In the genomic region with DNA sequence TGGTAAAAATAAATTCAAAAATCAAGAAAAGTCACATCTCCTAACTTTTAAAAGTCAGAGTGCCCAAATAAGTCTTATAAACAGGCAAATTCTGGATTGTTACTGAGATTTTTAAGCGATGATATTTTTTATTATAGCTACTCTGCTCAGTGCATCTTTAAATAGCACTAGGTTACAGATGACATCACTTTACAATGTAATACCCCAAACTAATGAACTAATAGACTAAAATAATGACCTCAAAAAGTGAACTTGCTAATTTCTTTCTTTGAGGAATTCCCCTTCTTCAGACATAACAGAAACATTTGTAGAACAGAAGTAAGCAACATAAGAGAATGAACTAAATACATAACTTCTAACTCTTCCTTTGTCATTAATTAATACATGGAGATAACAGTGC, we compare ENCODE assay signal across 23 cellular contexts. TPM values are rescaled to one million over a fixed set of nuclear protein-coding genes. Genes with fewer than 3 reads are reported as not detected.
DNase-seq lines count a peak whose midpoint lies in the region; ATAC-seq, FAIRE-seq and TF ChIP-seq lines count a peak whose summit lies in the region.
"Had no signal": no experiment of that assay in that cellular context is flagged by ENCODE, and none has a peak within 500 bp of the region (broad histone marks: within the 10 kb centered on the region; RNA-seq: fewer than 3 reads in every experiment).

No MANE protein-coding gene starts in this region.

- TF ChIP-seq RAD21 in A549 (conservative IDR thresholded peaks at IDR 0.05 in 1 of 2, IDR thresholded peaks at IDR 0.05 in 1 of 2) (no peak), GM12878 (IDR thresholded peaks at IDR 0.05; ENCODE audit: insufficient read depth, low read depth, low read length) (no peak)

- FAIRE-seq in A549 (lab: Jason Lieb, UNC) (peak; percentile 28), GM12878 (lab: Jason Lieb, UNC) (no peak)
- FAIRE-seq: GM12892, GM18507 had no signal

- no peak for TF ChIP-seq POLR2A in A549 (IDR thresholded peaks at IDR 0.05; ENCODE audit: low read length)
- no peak for TF ChIP-seq POLR2A in GM12878 (IDR thresholded peaks at IDR 0.05; ENCODE audit: low read depth, low read length)

- peaks cover 65% of the 10 kb centered on the region for H3K36me3 Mint-ChIP-seq in stimulated activated memory B cell treated with anti-CD40 and anti-IgM and Interleukin-4, amounts not matched to agents 10 μg/mL and 1 μg/mL and 100 μg/mL, for 72 hours
- H3K36me3 Mint-ChIP-seq in chondrocyte (ENCODE audit: low read depth) (peaks cover 39% of the 10 kb centered on the region), progenitor cell of endocrine pancreas (ENCODE audit: insufficient read depth) (peaks cover 30% of the 10 kb centered on the region)

- H3K4me3 Mint-ChIP-seq in stimulated activated memory B cell treated with anti-CD40 and anti-IgM and Interleukin-4, amounts not matched to agents 10 μg/mL and 1 μg/mL and 100 μg/mL, for 72 hours: no peak overlapping the region
- H3K4me3 Mint-ChIP-seq in chondrocyte (ENCODE audit: unreplicated experiment): no peak overlapping the region
- no peak overlapping the region for H3K4me3 Mint-ChIP-seq in progenitor cell of endocrine pancreas (ENCODE audit: low read depth)
- H3K4me3 Mint-ChIP-seq: CD4-positive, alpha-beta T cell; CD8-positive, alpha-beta T cell had no signal

- H3K27ac ChIP-seq in A549 (no peak overlapping the region), HEK293 (ENCODE audit: extremely low read depth, low read depth, low read length) (no peak overlapping the region), GM12878 (ENCODE audit: control insufficient read depth, insufficient read depth) (no peak overlapping the region)
- H3K27ac ChIP-seq: 22Rv1; BLaER1 treated with 17β-estradiol and CSF1 and Interleukin-3, amounts not matched to agents 10 nM and 100 nM; C4-2B had no signal

- TF ChIP-seq CTCF in A549 (IDR thresholded peaks at IDR 0.05): no peak
- no peak for TF ChIP-seq CTCF in HEK293 (tag by site-specific recombination; IDR thresholded peaks at IDR 0.05)
- TF ChIP-seq CTCF in GM12878 (IDR thresholded peaks at IDR 0.05 in 2 of 3, conservative IDR thresholded peaks at IDR 0.05 in 1 of 3; ENCODE audit: control insufficient read depth in 2 of 3, extremely low read depth in 1 of 3, insufficient read depth in 1 of 3, low read depth in 3 of 3, low read length in 3 of 3): no peak
- no peak for TF ChIP-seq CTCF in chondrocyte (IDR thresholded peaks at IDR 0.05)
- no peak for TF ChIP-seq CTCF in progenitor cell of endocrine pancreas (IDR thresholded peaks at IDR 0.05; ENCODE audit: unreplicated experiment)

- RAD21 ChIA-PET in GM12878 (lab: Charles Lee; ENCODE audit: unreplicated experiment): no interaction called here

- in situ Hi-C loops in GM12878 (cut with MboI): no loop called here

- intact Hi-C loops in GM12878 (cut with micrococcal nuclease; ENCODE audit: unreplicated experiment): no loop called here

- ATAC-seq in A549 (no peak), GM12878 (no peak), HG03469 (IDR thresholded peaks at IDR 0.05; ENCODE audit: unreplicated experiment) (no peak)
- no peak for ATAC-seq in stimulated activated memory B cell treated with anti-CD40 and anti-IgM and Interleukin-4, amounts not matched to agents 10 μg/mL and 1 μg/mL and 100 μg/mL, for 72 hours
- ATAC-seq: CD8-positive, alpha-beta T cell had no signal

- H3K36me3 ChIP-seq in HEK293 (ENCODE audit: control insufficient read depth in 2 of 2, insufficient read depth in 1 of 2, low read length in 2 of 2): peaks cover 87 to 96% of the 10 kb centered on the region in 2 experiments
- H3K36me3 ChIP-seq in GM12878 (ENCODE audit: control insufficient read depth in 2 of 2, insufficient read depth in 2 of 2, low read length in 1 of 2): peaks cover 9 to 27% of the 10 kb centered on the region in 2 experiments

- H3K4me1 ChIP-seq in A549: no peaks in the 10 kb centered on the region
- no peaks in the 10 kb centered on the region for H3K4me1 ChIP-seq in HEK293 (ENCODE audit: control insufficient read depth, insufficient read depth, low read length)
- H3K4me1 ChIP-seq in GM12878 (ENCODE audit: control insufficient read depth, insufficient read depth, low read length): no peaks in the 10 kb centered on the region
- H3K4me1 ChIP-seq: BLaER1 treated with 17β-estradiol and CSF1 and Interleukin-3, amounts not matched to agents 10 nM and 100 nM; Caco-2 had no signal

- SMC1A ChIA-PET in GM12878 (lab: Charles Lee; ENCODE audit: uncharacterized antibody, unreplicated experiment): interaction anchor here (1.2 to 2.3 kb wide), 3 partner anchors 10 to 15 kb away, joined by 3 to 13 read pairs (median 4); no protein-coding TSS in a partner anchor

- H2AFZ ChIP-seq in GM12878 (ENCODE audit: control insufficient read depth, low read depth, low read length): no peak overlapping the region

- H3K4me3 ChIP-seq in A549: no peak overlapping the region
- H3K4me3 ChIP-seq in HEK293 (ENCODE audit: low read depth, low read length): no peak overlapping the region
- H3K4me3 ChIP-seq in GM12878: no peak overlapping the region
- H3K4me3 ChIP-seq: BLaER1 treated with 17β-estradiol and CSF1 and Interleukin-3, amounts not matched to agents 10 nM and 100 nM had no signal

- H3K27me3 ChIP-seq in GM12878 (replicated peaks in 1 of 2; ENCODE audit: control insufficient read depth in 2 of 2, insufficient read depth in 2 of 2, low read length in 1 of 2): no peaks in the 10 kb centered on the region
- H3K27me3 ChIP-seq: BLaER1 treated with 17β-estradiol and CSF1 and Interleukin-3, amounts not matched to agents 10 nM and 100 nM had no signal

- no TSS peak for BruUV-seq in GM12878 (replicated peaks; lab: Mats Ljungman, UMichigan)

- H3K79me2 ChIP-seq in GM12878 (ENCODE audit: control insufficient read depth, insufficient read depth, low read length): no peaks in the 10 kb centered on the region

- H4K20me1 ChIP-seq in GM12878 (ENCODE audit: control insufficient read depth, insufficient read depth): no peaks in the 10 kb centered on the region; the same call in 1 of the 2 replicates

- no peaks in the 10 kb centered on the region for H3K9me3 ChIP-seq in A549
- no peaks in the 10 kb centered on the region for H3K9me3 ChIP-seq in HEK293 (ENCODE audit: control insufficient read depth, insufficient read depth, low read depth, low read length)
- no peaks in the 10 kb centered on the region for H3K9me3 ChIP-seq in GM12878 (replicated peaks; ENCODE audit: control insufficient read depth, insufficient read depth, low read length)
- H3K9me3 ChIP-seq: BLaER1 treated with 17β-estradiol and CSF1 and Interleukin-3, amounts not matched to agents 10 nM and 100 nM; Caco-2 had no signal

- TF ChIP-seq EP300 in A549 (IDR thresholded peaks at IDR 0.05) (no peak), GM12878 (IDR thresholded peaks at IDR 0.05; ENCODE audit: borderline replicate concordance in 1 of 2, control insufficient read depth in 1 of 2, low read depth in 2 of 2, low read length in 2 of 2) (no peak)

- H3K4me2 ChIP-seq in A549 (no peak overlapping the region), GM12878 (ENCODE audit: control insufficient read depth, insufficient read depth) (no peak overlapping the region)
- H3K4me2 ChIP-seq: BLaER1 treated with 17β-estradiol and CSF1 and Interleukin-3, amounts not matched to agents 10 nM and 100 nM had no signal

- H3K9me3 Mint-ChIP-seq in stimulated activated memory B cell treated with anti-CD40 and anti-IgM and Interleukin-4, amounts not matched to agents 10 μg/mL and 1 μg/mL and 100 μg/mL, for 72 hours: no peaks in the 10 kb centered on the region
- no peaks in the 10 kb centered on the region for H3K9me3 Mint-ChIP-seq in chondrocyte (ENCODE audit: low read depth)
- no peaks in the 10 kb centered on the region for H3K9me3 Mint-ChIP-seq in progenitor cell of endocrine pancreas (ENCODE audit: low read depth)
- H3K9me3 Mint-ChIP-seq: CD4-positive, alpha-beta T cell; CD8-positive, alpha-beta T cell had no signal

- H3K27me3 Mint-ChIP-seq in stimulated activated memory B cell treated with anti-CD40 and anti-IgM and Interleukin-4, amounts not matched to agents 10 μg/mL and 1 μg/mL and 100 μg/mL, for 72 hours: no peaks in the 10 kb centered on the region
- H3K27me3 Mint-ChIP-seq in chondrocyte (ENCODE audit: low read depth): no peaks in the 10 kb centered on the region
- no peaks in the 10 kb centered on the region for H3K27me3 Mint-ChIP-seq in progenitor cell of endocrine pancreas
- H3K27me3 Mint-ChIP-seq: CD4-positive, alpha-beta T cell had no signal

- H3K9ac ChIP-seq in GM12878 (ENCODE audit: control insufficient read depth, insufficient read depth, low read length): no peak overlapping the region
- H3K9ac ChIP-seq: BLaER1 treated with 17β-estradiol and CSF1 and Interleukin-3, amounts not matched to agents 10 nM and 100 nM had no signal

- CTCF ChIA-PET in A549 (lab: Yijun Ruan, JAX): interaction anchor here (1.4 to 4.8 kb wide), 2 partner anchors 14 to 16 kb away, joined by 5 to 34 read pairs; no protein-coding TSS in a partner anchor
- CTCF ChIA-PET in HEK293 (lab: Yijun Ruan, JAX): interaction anchor here (1.4 to 2.9 kb wide), 3 partner anchors 15 to 209 kb away, joined by 3 to 27 read pairs (median 16); no protein-coding TSS in a partner anchor
- CTCF ChIA-PET in GM12878 (lab: Yijun Ruan, JAX): interaction anchor here (1.5 to 3.6 kb wide), 4 partner anchors 9 to 210 kb away, joined by 4 to 19 read pairs (median 8); no protein-coding TSS in a partner anchor

- DNase-seq in A549 (ENCODE audit: low read depth in 1 of 2, low spot score in 1 of 2) (no peak), GM12878 (ENCODE audit: low read depth, low spot score) (no peak), chondrocyte (ENCODE audit: low spot score) (no peak), progenitor cell of endocrine pancreas (ENCODE audit: low spot score, unreplicated experiment) (no peak)
- DNase-seq in activated T-cell treated with anti-CD3 and anti-CD28 coated beads, Interleukin-2, amount 50 U/mL, for 1 hour: no peak
- DNase-seq: ACHN; Caco-2; Calu3; CD4-positive, alpha-beta T cell; CD8-positive, alpha-beta T cell; DMS79 treated with DMSO at 0.1 percent for 48 hours; GF-D8 had no signal

- 89% methylated on average over 1 of the region's 1 CpG for WGBS in A549 (ENCODE audit: missing lambda C conversion rate)
- 100% methylated on average over 1 of the region's 1 CpG for WGBS in GM12878 (ENCODE audit: insufficient coverage, insufficient replicate concordance, low lambda C conversion rate, missing lambda C conversion rate)

- POLR2A ChIA-PET in A549 (lab: Yijun Ruan, JAX) (no interaction called here), HEK293 (lab: Yijun Ruan, JAX) (interaction anchor here (0.6 kb wide), 1 partner anchor 20 kb away, joined by 5 read pairs; no protein-coding TSS in a partner anchor), GM12878 (lab: Charles Lee) (no interaction called here)

- H3K4me1 Mint-ChIP-seq in stimulated activated memory B cell treated with anti-CD40 and anti-IgM and Interleukin-4, amounts not matched to agents 10 μg/mL and 1 μg/mL and 100 μg/mL, for 72 hours: peaks cover 6% of the 10 kb centered on the region
- H3K4me1 Mint-ChIP-seq in chondrocyte (ENCODE audit: low read depth) (no peaks in the 10 kb centered on the region), progenitor cell of endocrine pancreas (ENCODE audit: low read depth) (peaks cover 7% of the 10 kb centered on the region)

- H3K27ac Mint-ChIP-seq in stimulated activated memory B cell treated with anti-CD40 and anti-IgM and Interleukin-4, amounts not matched to agents 10 μg/mL and 1 μg/mL and 100 μg/mL, for 72 hours: peak overlapping the region; percentile 21
- H3K27ac Mint-ChIP-seq in chondrocyte (ENCODE audit: unreplicated experiment): no peak overlapping the region
- H3K27ac Mint-ChIP-seq in progenitor cell of endocrine pancreas: no peak overlapping the region
- H3K27ac Mint-ChIP-seq: CD4-positive, alpha-beta T cell; CD8-positive, alpha-beta T cell had no signal

RNA-seq across cellular contexts. Expression of gene ACTA1, which starts 33.0 kb away (rescaled TPM):
- polyA plus RNA-seq in A549 (2011; rRNA removed): 0.08 and 0.16 TPM in 2 replicates
- 0.43 and 0.46 TPM in 2 replicates for polyA plus RNA-seq in A549 (2012; cell fraction: cytosol; rRNA removed)
- 2.6 and 4.0 TPM in 2 replicates for polyA plus RNA-seq in A549 (2012; cell fraction: nucleus; rRNA removed)
- 0.16 to 0.25 TPM (median 0.24 TPM) in 3 replicates for polyA plus RNA-seq in A549 (2017; fragmentation: RNase III; extraction: RNeasy Plus Mini Kit Qiagen cat#74134 plus additional on column Dnase treatment)
- polyA minus RNA-seq in A549 (2011; rRNA and poly(A)+ RNA removed): not detected in 2 replicates
- total RNA-seq in GM12878 (2013; cell fraction: nucleolus; rRNA removed): not detected in 2 replicates
- total RNA-seq in GM12878 (2014; rRNA removed): not detected in 2 replicates
- not detected in 2 replicates for total RNA-seq in GM12878 (2014; rRNA removed; fragmentation: Illumina TruSeq; extraction: Trizol)
- not detected in 2 replicates for total RNA-seq in GM12878 (2021)
- polyA plus RNA-seq in GM12878 (2011; ENCODE audit: low read depth): not detected
- 0.05 TPM in 1 of 2 replicates, not detected in the other for polyA plus RNA-seq in GM12878 (2011; rRNA removed)
- 0.10 and 0.12 TPM in 2 replicates for polyA plus RNA-seq in GM12878 (2011; cell fraction: cytosol; rRNA removed)
- polyA plus RNA-seq in GM12878 (2011; cell fraction: nucleus; rRNA removed): 0.36 and 0.80 TPM in 2 replicates
- polyA plus RNA-seq in GM12878 (2012): not detected in 2 replicates
- polyA plus RNA-seq in GM12878 (2014; fragmentation: Illumina TruSeq; extraction: Trizol): not detected in 2 replicates
- not detected for polyA plus RNA-seq in GM12878 (2014; fragmentation: Nextera tagmentation; extraction: Ambion mirVana)
- 0.35 TPM in 1 of 2 replicates, not detected in the other for polyA plus RNA-seq in GM12878 (2014; rRNA removed)
- polyA plus RNA-seq in GM12878 (2016; fragmentation: Nextera tagmentation; extraction: Ambion mirVana): under 1 TPM in 1 of 2 experiments, not detected in 1; 0.12 TPM
- 0.15 TPM in 1 of 2 replicates, not detected in the other for polyA minus RNA-seq in GM12878 (2011; rRNA and poly(A)+ RNA removed)
- polyA minus RNA-seq in GM12878 (2011; cell fraction: cytosol; rRNA and poly(A)+ RNA removed): not detected in 2 replicates
- polyA minus RNA-seq in GM12878 (2011; cell fraction: nucleus; rRNA and poly(A)+ RNA removed): not detected in 2 replicates
- total RNA-seq in chondrocyte: 0.27 to 3.6 TPM (median 3.5 TPM) in 3 replicates
- total RNA-seq in progenitor cell of endocrine pancreas: 1.8 and 2.5 TPM in 2 replicates
- total RNA-seq: A172; A673; CD4-positive, alpha-beta T cell; CD8-positive, alpha-beta T cell had no signal
- polyA plus RNA-seq: AG04450 had no signal

RNA-seq across cellular contexts. Expression of gene NUP133, which starts 41.3 kb away (rescaled TPM):
- polyA plus RNA-seq in A549 (2011; rRNA removed) (43.2 and 45.9 TPM in 2 replicates), A549 (2017; fragmentation: RNase III; extraction: RNeasy Plus Mini Kit Qiagen cat#74134 plus additional on column Dnase treatment) (19.7 to 20.6 TPM (median 19.8 TPM) in 3 replicates), GM12878 (2011; rRNA removed) (24.2 and 26.9 TPM in 2 replicates), GM12878 (2014; fragmentation: Illumina TruSeq; extraction: Trizol) (24.1 and 35.4 TPM in 2 replicates), GM12878 (2014; fragmentation: Nextera tagmentation; extraction: Ambion mirVana) (10 to 100 TPM; 10.9 to 24.3 TPM), GM12878 (2014; rRNA removed) (26.7 and 31.6 TPM in 2 replicates), GM12878 (2016; fragmentation: Nextera tagmentation; extraction: Ambion mirVana) (10 to 100 TPM; 26.9 to 34.5 TPM)
- polyA plus RNA-seq in A549 (2012; cell fraction: cytosol; rRNA removed): 9.5 and 17.0 TPM in 2 replicates
- 13.1 and 14.9 TPM in 2 replicates for polyA plus RNA-seq in A549 (2012; cell fraction: nucleus; rRNA removed)
- polyA minus RNA-seq in A549 (2011; rRNA and poly(A)+ RNA removed): 31.2 and 33.7 TPM in 2 replicates
- total RNA-seq in GM12878 (2013; cell fraction: nucleolus; rRNA removed): 56.9 and 60.2 TPM in 2 replicates
- total RNA-seq in GM12878 (2014; rRNA removed) (32.1 and 33.4 TPM in 2 replicates), GM12878 (2014; rRNA removed; fragmentation: Illumina TruSeq; extraction: Trizol) (33.1 and 36.4 TPM in 2 replicates), GM12878 (2021) (45.4 and 46.0 TPM in 2 replicates), chondrocyte (30.7 to 37.0 TPM (median 31.0 TPM) in 3 replicates), progenitor cell of endocrine pancreas (53.5 and 54.6 TPM in 2 replicates)
- 8.3 TPM for polyA plus RNA-seq in GM12878 (2011; ENCODE audit: low read depth)
- 12.1 and 15.0 TPM in 2 replicates for polyA plus RNA-seq in GM12878 (2011; cell fraction: cytosol; rRNA removed)
- polyA plus RNA-seq in GM12878 (2011; cell fraction: nucleus; rRNA removed): 28.2 and 37.9 TPM in 2 replicates
- polyA plus RNA-seq in GM12878 (2012): 12.0 and 16.2 TPM in 2 replicates
- polyA minus RNA-seq in GM12878 (2011; rRNA and poly(A)+ RNA removed): 29.1 and 41.2 TPM in 2 replicates
- polyA minus RNA-seq in GM12878 (2011; cell fraction: cytosol; rRNA and poly(A)+ RNA removed): 13.3 and 15.5 TPM in 2 replicates
- 19.6 and 22.8 TPM in 2 replicates for polyA minus RNA-seq in GM12878 (2011; cell fraction: nucleus; rRNA and poly(A)+ RNA removed)
